ENCODE assay signal across 39 cellular contexts in the genomic region with DNA sequence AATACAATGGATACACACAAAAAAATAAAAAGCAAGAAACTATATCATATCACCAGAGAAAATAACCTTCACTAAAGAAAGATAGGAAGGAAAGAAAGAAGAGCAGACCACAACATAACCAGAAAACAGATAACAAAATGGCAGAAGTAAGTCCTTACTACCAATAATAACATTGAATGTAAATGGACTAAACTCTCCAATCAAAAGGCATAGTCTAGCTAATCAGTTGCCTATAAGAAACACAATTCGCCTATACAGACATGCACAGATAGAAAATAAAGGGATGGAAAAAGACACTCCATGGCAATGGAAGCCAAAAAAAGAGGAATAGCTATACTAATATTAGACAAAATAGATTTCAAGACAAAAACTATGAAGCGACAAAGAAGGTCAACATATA. TPM values are rescaled to one million over a fixed set of nuclear protein-coding genes. Genes with fewer than 3 reads are reported as not detected.
"Had no signal": no experiment of that assay in that cellular context is flagged by ENCODE, and none has a peak within 500 bp of the region (broad histone marks: within the 10 kb centered on the region; RNA-seq: fewer than 3 reads in every experiment).

No MANE protein-coding gene starts in this region.

- H3K27me3 Mint-ChIP-seq: activated B cell treated with CpG ODN at 0.5 μM for 24 hours; activated CD4-positive, alpha-beta memory T cell treated with anti-CD3 and anti-CD28 coated beads for 36 hours; activated CD4-positive, alpha-beta T cell treated with anti-CD3 and anti-CD28 coated beads, Interleukin-2, amount 10 ng/mL, durations not matched to agents 24 days and 14 days; activated CD8-positive, alpha-beta T cell treated with anti-CD3 and anti-CD28 coated beads for 36 hours; activated naive CD8-positive, alpha-beta T cell treated with anti-CD3 and anti-CD28 coated beads for 36 hours; activated T-cell treated with anti-CD3 and anti-CD28 coated beads, Interleukin-2, amount 50 U/mL, for 24 hours; activated T-helper 17 cell treated with anti-CD3 and anti-CD28 coated beads, Interleukin-2, amount 50 U/mL, for 72 hours had no signal

- DNase-seq: activated B cell treated with CpG ODN at 0.5 μM for 24 hours; activated CD4-positive, alpha-beta memory T cell treated with anti-CD3 and anti-CD28 coated beads for 36 hours; activated CD4-positive, alpha-beta T cell treated with anti-CD3 and anti-CD28 coated beads for 4 hours; activated CD4-positive, alpha-beta T cell treated with anti-CD3 and anti-CD28 coated beads, Interleukin-2, amount 10 ng/mL, durations not matched to agents 24 days and 14 days; activated CD4-positive, alpha-beta T cell treated with anti-CD3 and anti-CD28 coated beads, Interleukin-2, amount 50 U/mL, for 1 hour; activated CD4-positive, alpha-beta T cell treated with anti-CD3 and anti-CD28 coated beads, Interleukin-2, amount 50 U/mL, for 4 hours; activated CD4-positive, CD25-positive, alpha-beta regulatory T cell treated with anti-CD3 and anti-CD28 coated beads, Interleukin-2, amount 50 U/mL, for 72 hours; activated CD8-positive, alpha-beta memory T cell treated with anti-CD3 and anti-CD28 coated beads, Interleukin-2, amount 50 U/mL, for 4 hours; activated CD8-positive, alpha-beta T cell treated with anti-CD3 and anti-CD28 coated beads for 36 hours; activated effector memory CD4-positive, alpha-beta T cell treated with anti-CD3 and anti-CD28 coated beads, Interleukin-2, amount 50 U/mL, for 16 hours; activated gamma-delta T cell treated with Interleukin-2 at 50 U/mL for 16 hours; activated naive CD4-positive, alpha-beta T cell; activated naive CD4-positive, alpha-beta T cell treated with anti-CD3 and anti-CD28 coated beads for 36 hours; activated naive CD4-positive, alpha-beta T cell treated with anti-CD3 and anti-CD28 coated beads, Interleukin-2, amount 50 U/mL, for 16 hours; activated naive CD8-positive, alpha-beta T cell treated with anti-CD3 and anti-CD28 coated beads for 36 hours; activated T-cell treated with anti-CD3 and anti-CD28 coated beads for 4 hours; activated T-cell treated with anti-CD3 and anti-CD28 coated beads, Interleukin-2, amount 50 U/mL, for 24 hours; activated T-cell treated with anti-CD3 and anti-CD28 coated beads, Interleukin-2, amount 50 U/mL, for 48 hours; adrenal gland; amniotic stem cell; aorta; body of pancreas; brain microvascular endothelial cell; central memory CD4-positive, alpha-beta T cell; T-helper 1 cell; T-helper 2 cell; T-helper 9 cell had no signal

- FAIRE-seq: bronchial epithelial cell, colon, TTC549 had no signal

- H3K4me3 Mint-ChIP-seq: activated B cell treated with CpG ODN at 0.5 μM for 24 hours; activated CD4-positive, alpha-beta memory T cell treated with anti-CD3 and anti-CD28 coated beads for 36 hours; activated CD4-positive, alpha-beta T cell treated with anti-CD3 and anti-CD28 coated beads, Interleukin-2, amount 10 ng/mL, durations not matched to agents 24 days and 14 days; activated CD8-positive, alpha-beta T cell treated with anti-CD3 and anti-CD28 coated beads for 36 hours; activated naive CD4-positive, alpha-beta T cell treated with anti-CD3 and anti-CD28 coated beads for 36 hours; activated naive CD8-positive, alpha-beta T cell treated with anti-CD3 and anti-CD28 coated beads for 36 hours; activated T-cell treated with anti-CD3 and anti-CD28 coated beads, Interleukin-2, amount 50 U/mL, for 24 hours; activated T-helper 1 cell treated with anti-CD3 and anti-CD28 coated beads, Interleukin-12 subunit alpha, Interleukin-12 subunit beta, Interleukin-2, Interleukin-4 antibody, amounts not matched to agents 30 ng/mL and 10 ng/mL and 1 ng/mL, durations not matched to agents 14 hours and 24 hours and 36 hours; activated T-helper 17 cell treated with anti-CD3 and anti-CD28 coated beads, Interleukin-2, amount 50 U/mL, for 72 hours; T-helper 1 cell treated with Interleukin-12 subunit alpha and Interleukin-12 subunit beta and Interleukin-4 antibody, amounts not matched to agents 30 μg/mL and 1 μg/mL, for 36 hours; T-helper 2 cell treated with Interferon-gamma antibody and Interleukin-4, amounts not matched to agents 5 μg/mL and 100 μg/mL, for 36 hours had no signal

- H3K9me3 Mint-ChIP-seq: activated T-helper 17 cell treated with anti-CD3 and anti-CD28 coated beads, Interleukin-2, amount 50 U/mL, for 72 hours had no signal

- H3K27ac Mint-ChIP-seq: activated B cell treated with CpG ODN at 0.5 μM for 24 hours; activated CD4-positive, alpha-beta memory T cell treated with anti-CD3 and anti-CD28 coated beads for 36 hours; activated CD4-positive, alpha-beta T cell treated with anti-CD3 and anti-CD28 coated beads, Interleukin-2, amount 10 ng/mL, durations not matched to agents 24 days and 14 days; activated CD8-positive, alpha-beta T cell treated with anti-CD3 and anti-CD28 coated beads for 36 hours; activated naive CD4-positive, alpha-beta T cell treated with anti-CD3 and anti-CD28 coated beads for 36 hours; activated naive CD4-positive, alpha-beta T cell treated with anti-CD3 and anti-CD28 coated beads, Interleukin-2, amount 50 U/mL, for 72 hours; activated naive CD8-positive, alpha-beta T cell treated with anti-CD3 and anti-CD28 coated beads for 36 hours; activated T-cell treated with anti-CD3 and anti-CD28 coated beads, Interleukin-2, amount 50 U/mL, for 24 hours; activated T-helper 1 cell treated with anti-CD3 and anti-CD28 coated beads, Interleukin-12 subunit alpha, Interleukin-12 subunit beta, Interleukin-2, Interleukin-4 antibody, amounts not matched to agents 30 ng/mL and 10 ng/mL and 1 ng/mL, durations not matched to agents 14 hours and 24 hours and 36 hours; activated T-helper 17 cell treated with anti-CD3 and anti-CD28 coated beads, Interleukin-2, amount 50 U/mL, for 72 hours; T-helper 1 cell treated with Interleukin-12 subunit alpha and Interleukin-12 subunit beta and Interleukin-4 antibody, amounts not matched to agents 30 μg/mL and 1 μg/mL, for 36 hours; T-helper 2 cell treated with Interferon-gamma antibody and Interleukin-4, amounts not matched to agents 5 μg/mL and 100 μg/mL, for 36 hours had no signal

- ATAC-seq: activated CD8-positive, alpha-beta T cell treated with anti-CD3 and anti-CD28 coated beads for 36 hours; activated naive CD4-positive, alpha-beta T cell treated with anti-CD3 and anti-CD28 coated beads, Interleukin-2, amount 50 U/mL, for 72 hours; activated T-helper 17 cell treated with anti-CD3 and anti-CD28 coated beads, Interleukin-2, amount 50 U/mL, for 72 hours; body of pancreas had no signal

RNA-seq across cellular contexts. Expression of gene TAS2R42, which starts 43.4 kb away (rescaled TPM):
- total RNA-seq: activated B cell treated with CpG ODN at 0.5 μM for 24 hours; activated CD4-positive, alpha-beta memory T cell treated with anti-CD3 and anti-CD28 coated beads for 36 hours; activated CD4-positive, alpha-beta T cell treated with anti-CD3 and anti-CD28 coated beads, Interleukin-2, amount 10 ng/mL, durations not matched to agents 24 days and 14 days; activated CD8-positive, alpha-beta memory T cell treated with anti-CD3 and anti-CD28 coated beads for 36 hours; activated CD8-positive, alpha-beta T cell treated with anti-CD3 and anti-CD28 coated beads for 36 hours; activated naive CD4-positive, alpha-beta T cell treated with anti-CD3 and anti-CD28 coated beads for 36 hours; activated naive CD4-positive, alpha-beta T cell treated with anti-CD3 and anti-CD28 coated beads, Interleukin-2, amount 50 U/mL, for 72 hours; activated naive CD8-positive, alpha-beta T cell treated with anti-CD3 and anti-CD28 coated beads for 36 hours; activated T-helper 1 cell treated with anti-CD3 and anti-CD28 coated beads, Interleukin-12 subunit alpha, Interleukin-12 subunit beta, Interleukin-2, Interleukin-4 antibody, amounts not matched to agents 30 ng/mL and 10 ng/mL and 1 ng/mL, durations not matched to agents 14 hours and 24 hours and 36 hours; activated T-helper 17 cell treated with anti-CD3 and anti-CD28 coated beads, Interleukin-2, amount 50 U/mL, for 72 hours; adrenal gland; aorta; astrocyte; body of pancreas; bronchial epithelial cell; cardiac muscle cell; cerebellum had no signal

RNA-seq across cellular contexts. Expression of gene TAS2R43, which starts 51.2 kb away (rescaled TPM):
- total RNA-seq: activated CD8-positive, alpha-beta memory T cell treated with anti-CD3 and anti-CD28 coated beads for 36 hours had no signal
